In genomic region chr7:150665075-150665794, GRCh38 we compare ENCODE assay signal across 14 cellular contexts. TPM values are rescaled to one million over a fixed set of nuclear protein-coding genes. Genes with fewer than 3 reads are reported as not detected.
A peak's percentile ranks its signal among the peaks of the same experiment; 100 is the strongest.
DNase-seq lines count a peak whose midpoint lies in the region; ATAC-seq and TF ChIP-seq lines count a peak whose summit lies in the region.
"Had no signal": no experiment of that assay in that cellular context is flagged by ENCODE, and none has a peak within 500 bp of the region (broad histone marks: within the 10 kb centered on the region; RNA-seq: fewer than 3 reads in every experiment).

No MANE protein-coding gene starts in this region.

- H3K9me3 ChIP-seq in CD8-positive, alpha-beta T cell (ENCODE audit: low read length) = no peaks in the 10 kb centered on the region
- H3K9me3 ChIP-seq in hepatocyte (ENCODE audit: low read depth) = no peaks in the 10 kb centered on the region
- H3K9me3 ChIP-seq: BE2C, MG63 had no signal

- POLR2A ChIA-PET in CD8-positive, alpha-beta T cell (lab: Charles Lee) = interaction anchor here (0.9 to 2.3 kb wide), 14 partner anchors 28 to 214 kb away, joined by 3 to 8 read pairs (median 4); partner anchors contain the start of genes GIMAP1, GIMAP6 and GIMAP7

- H3K4me3 Mint-ChIP-seq in CD8-positive, alpha-beta T cell = peak overlapping the region; percentile 66
- peak overlapping the region; percentile 75 for H3K4me3 Mint-ChIP-seq in T-helper 2 cell treated with Interferon-gamma antibody and Interleukin-4, amounts not matched to agents 5 μg/mL and 100 μg/mL, for 36 hours

- intact Hi-C loops in CD8-positive, alpha-beta T cell (cut with DNase I, micrococcal nuclease) = loop anchor here (2.0 kb wide), 2 partner anchors 16 to 20 kb away; partner anchors contain the start of gene GIMAP2 (in 1 of the 2)

- H3K4me3 ChIP-seq in CD8-positive, alpha-beta T cell (ENCODE audit: low read depth, low read length) = peak overlapping the region; percentile 14
- no peak overlapping the region for H3K4me3 ChIP-seq in hepatocyte
- H3K4me3 ChIP-seq: MG63 had no signal

- no peaks in the 10 kb centered on the region for H3K27me3 ChIP-seq in CD8-positive, alpha-beta T cell (ENCODE audit: insufficient read depth, low read length)
- H3K27me3 ChIP-seq in hepatocyte = no peaks in the 10 kb centered on the region
- H3K27me3 ChIP-seq: MG63 had no signal

- no peak overlapping the region for H3K4me2 ChIP-seq in hepatocyte

- H3K36me3 Mint-ChIP-seq in CD8-positive, alpha-beta T cell = peaks cover 21% of the 10 kb centered on the region
- peaks cover 45% of the 10 kb centered on the region for H3K36me3 Mint-ChIP-seq in T-helper 2 cell treated with Interferon-gamma antibody and Interleukin-4, amounts not matched to agents 5 μg/mL and 100 μg/mL, for 36 hours (ENCODE audit: low read depth)
- H3K36me3 Mint-ChIP-seq in activated naive CD4-positive, alpha-beta T cell treated with anti-CD3 and anti-CD28 coated beads, Interleukin-2, amount 50 U/mL, for 72 hours = peaks cover 11 to 44% of the 10 kb centered on the region in 2 donors

- H3K4me1 Mint-ChIP-seq in CD8-positive, alpha-beta T cell (ENCODE audit: low read depth) = peaks cover 91% of the 10 kb centered on the region
- H3K4me1 Mint-ChIP-seq in T-helper 2 cell treated with Interferon-gamma antibody and Interleukin-4, amounts not matched to agents 5 μg/mL and 100 μg/mL, for 36 hours (ENCODE audit: low read depth) = peaks cover 83% of the 10 kb centered on the region

- no peak for TF ChIP-seq CTCF in CD8-positive, alpha-beta T cell (IDR thresholded peaks at IDR 0.05)
- TF ChIP-seq CTCF in hepatocyte (IDR thresholded peaks at IDR 0.05; ENCODE audit: poor library complexity) = no peak

- H4K20me1 ChIP-seq in hepatocyte (ENCODE audit: insufficient read depth, poor library complexity, severe bottlenecking) = no peaks in the 10 kb centered on the region

- CTCF ChIA-PET in CD8-positive, alpha-beta T cell (lab: Charles Lee) = interaction anchor here (0.7 to 3.1 kb wide), 3 partner anchors 36 to 85 kb away, joined by 3 to 10 read pairs (median 3); partner anchors contain the start of gene GIMAP1

- H3K9me3 Mint-ChIP-seq in CD8-positive, alpha-beta T cell = peaks cover 9% of the 10 kb centered on the region
- peaks cover 21% of the 10 kb centered on the region for H3K9me3 Mint-ChIP-seq in T-helper 2 cell treated with Interferon-gamma antibody and Interleukin-4, amounts not matched to agents 5 μg/mL and 100 μg/mL, for 36 hours
- H3K9me3 Mint-ChIP-seq in activated naive CD4-positive, alpha-beta T cell treated with anti-CD3 and anti-CD28 coated beads, Interleukin-2, amount 50 U/mL, for 72 hours = peaks cover 4 to 12% of the 10 kb centered on the region in 2 donors

- 83% methylated on average over 9 of the region's 9 CpGs for WGBS in hepatocyte (ENCODE audit: low lambda C conversion rate, missing lambda C conversion rate)

- ATAC-seq in CD8-positive, alpha-beta T cell = peak; percentile 12
- peak; percentile 48 to 57 for ATAC-seq in activated naive CD4-positive, alpha-beta T cell treated with anti-CD3 and anti-CD28 coated beads, Interleukin-2, amount 50 U/mL, for 72 hours

- H3K27me3 Mint-ChIP-seq in CD8-positive, alpha-beta T cell (ENCODE audit: low read depth) = no peaks in the 10 kb centered on the region
- no peaks in the 10 kb centered on the region for H3K27me3 Mint-ChIP-seq in T-helper 2 cell treated with Interferon-gamma antibody and Interleukin-4, amounts not matched to agents 5 μg/mL and 100 μg/mL, for 36 hours (ENCODE audit: low read depth)

- H3K9me2 ChIP-seq in hepatocyte (replicated peaks; ENCODE audit: insufficient read depth) = no peaks in the 10 kb centered on the region

- peak overlapping the region; percentile 97 for H3K27ac Mint-ChIP-seq in CD8-positive, alpha-beta T cell
- H3K27ac Mint-ChIP-seq in T-helper 2 cell treated with Interferon-gamma antibody and Interleukin-4, amounts not matched to agents 5 μg/mL and 100 μg/mL, for 36 hours = peak overlapping the region; percentile 97
- H3K27ac Mint-ChIP-seq in activated naive CD4-positive, alpha-beta T cell treated with anti-CD3 and anti-CD28 coated beads, Interleukin-2, amount 50 U/mL, for 72 hours = peak overlapping the region; percentile 94 to 100

- DNase-seq in CD8-positive, alpha-beta T cell = peak in 3 of 7 experiments; percentile 40 to 51 (median 47)
- peak; percentile 38 for DNase-seq in T-helper 2 cell treated with Interferon-gamma antibody and Interleukin-4, amounts not matched to agents 5 μg/mL and 100 μg/mL, for 36 hours (ENCODE audit: low spot score)
- DNase-seq in activated naive CD4-positive, alpha-beta T cell treated with anti-CD3 and anti-CD28 coated beads, Interleukin-2, amount 50 U/mL, for 72 hours (ENCODE audit: low spot score in 2 of 2) = peak; percentile 49 to 68
- DNase-seq in stimulated activated CD4-positive, alpha-beta T cell treated with anti-CD3 and anti-CD28 coated beads, Interleukin-15, amount 100 ng/mL, for 24 hours = peak; percentile 81
- DNase-seq in hepatocyte (ENCODE audit: low spot score) (no peak), DMS79 (lab: John Stamatoyannopoulos, UW) (no peak), GF-D8 (lab: John Stamatoyannopoulos, UW) (no peak), G401 (ENCODE audit: low spot score) (no peak)
- DNase-seq: BE2C, GDM1, head of caudate nucleus, MG63, occipital lobe, SW 1271 had no signal

- H3K27ac ChIP-seq in CD8-positive, alpha-beta T cell (ENCODE audit: low read depth, low read length) = peak overlapping the region; percentile 63
- no peak overlapping the region for H3K27ac ChIP-seq in hepatocyte

- H3K79me2 ChIP-seq in hepatocyte = no peaks in the 10 kb centered on the region

- H3K36me3 ChIP-seq in CD8-positive, alpha-beta T cell (ENCODE audit: insufficient read depth, low read length) = no peaks in the 10 kb centered on the region
- H3K36me3 ChIP-seq in hepatocyte (replicated peaks; ENCODE audit: insufficient read depth, low read depth) = no peaks in the 10 kb centered on the region
- H3K36me3 ChIP-seq: BE2C, MG63 had no signal

- in situ Hi-C loops in G401 (cut with HindIII; ENCODE audit: low sequenced_read_pairs) = no loop called here

- H3K4me1 ChIP-seq in CD8-positive, alpha-beta T cell (ENCODE audit: insufficient read depth, low read length) = peaks cover 93% of the 10 kb centered on the region
- H3K4me1 ChIP-seq in hepatocyte (ENCODE audit: insufficient read depth) = no peaks in the 10 kb centered on the region
- H3K4me1 ChIP-seq: BE2C had no signal

- no peak overlapping the region for H2AFZ ChIP-seq in hepatocyte

RNA-seq across cellular contexts. Expression of gene GIMAP2, which starts 20.3 kb away (rescaled TPM):
- 10 to 100 TPM; 58.4 to 58.8 TPM for total RNA-seq in CD8-positive, alpha-beta T cell
- total RNA-seq in activated naive CD4-positive, alpha-beta T cell treated with anti-CD3 and anti-CD28 coated beads, Interleukin-2, amount 50 U/mL, for 72 hours = 10 to 100 TPM; 47.8 to 56.5 TPM
- total RNA-seq in hepatocyte = 1.4 and 2.4 TPM in 2 replicates
- polyA plus RNA-seq in hepatocyte = 0.23 and 1.1 TPM in 2 replicates
- not detected in 2 replicates for total RNA-seq in G401 (2014; rRNA removed; shearing (Covaris generic))

RNA-seq across cellular contexts. Expression of gene GIMAP6, which starts 33.0 kb away (rescaled TPM):
- 10 to 100 TPM; 10.5 to 10.8 TPM for total RNA-seq in CD8-positive, alpha-beta T cell
- 10 to 100 TPM; 35.9 to 43.2 TPM for total RNA-seq in activated naive CD4-positive, alpha-beta T cell treated with anti-CD3 and anti-CD28 coated beads, Interleukin-2, amount 50 U/mL, for 72 hours
- 0.27 and 1.0 TPM in 2 replicates for total RNA-seq in hepatocyte
- polyA plus RNA-seq in hepatocyte = 0.82 TPM in 1 of 2 replicates, not detected in the other
- not detected in 2 replicates for total RNA-seq in G401 (2014; rRNA removed; shearing (Covaris generic))

RNA-seq across cellular contexts. Expression of gene GIMAP1, which starts 51.2 kb away (rescaled TPM):
- total RNA-seq in CD8-positive, alpha-beta T cell = 1 to 10 TPM; 6.1 to 6.2 TPM
- total RNA-seq in activated naive CD4-positive, alpha-beta T cell treated with anti-CD3 and anti-CD28 coated beads, Interleukin-2, amount 50 U/mL, for 72 hours = 10 to 100 TPM in 1 of 2 donors, 1 to 10 TPM in 1; 3.1 to 10.7 TPM
- 0.20 TPM in 1 of 2 replicates, not detected in the other for total RNA-seq in hepatocyte
- polyA plus RNA-seq in hepatocyte = 0.13 TPM in 2 replicates
- total RNA-seq in G401 (2014; rRNA removed; shearing (Covaris generic)) = not detected in 2 replicates

Comparison
In these comparisons a context has a peak if more than half of its experiments do, and no peak if none do; other contexts are left out.
1. DNase-seq: peak in T-helper 2 cell treated with Interferon-gamma antibody and Interleukin-4, amounts not matched to agents 5 μg/mL and 100 μg/mL, for 36 hours (single experiment), activated naive CD4-positive, alpha-beta T cell treated with anti-CD3 and anti-CD28 coated beads, Interleukin-2, amount 50 U/mL, for 72 hours (2 of 2) and stimulated activated CD4-positive, alpha-beta T cell treated with anti-CD3 and anti-CD28 coated beads, Interleukin-15, amount 100 ng/mL, for 24 hours (single experiment); none in hepatocyte (single experiment), DMS79 (single experiment), GF-D8 (single experiment) and G401 (single experiment).
2. RNA of gene GIMAP2, which starts 20.3 kb away (total RNA-seq): 58.4 to 58.8 TPM in CD8-positive, alpha-beta T cell and 47.8 to 56.5 TPM in activated naive CD4-positive, alpha-beta T cell treated with anti-CD3 and anti-CD28 coated beads, Interleukin-2, amount 50 U/mL, for 72 hours; 1.4 to 2.4 TPM in hepatocyte and not detected in G401; every median in the first group is over 10 times any median in the second.
3. Peak in every context shown above with its lines, with median percentiles within 50 percentile points of each other: H3K27ac Mint-ChIP-seq.